Comparison of ENCODE assay signal across 20 cellular contexts in the genomic region with DNA sequence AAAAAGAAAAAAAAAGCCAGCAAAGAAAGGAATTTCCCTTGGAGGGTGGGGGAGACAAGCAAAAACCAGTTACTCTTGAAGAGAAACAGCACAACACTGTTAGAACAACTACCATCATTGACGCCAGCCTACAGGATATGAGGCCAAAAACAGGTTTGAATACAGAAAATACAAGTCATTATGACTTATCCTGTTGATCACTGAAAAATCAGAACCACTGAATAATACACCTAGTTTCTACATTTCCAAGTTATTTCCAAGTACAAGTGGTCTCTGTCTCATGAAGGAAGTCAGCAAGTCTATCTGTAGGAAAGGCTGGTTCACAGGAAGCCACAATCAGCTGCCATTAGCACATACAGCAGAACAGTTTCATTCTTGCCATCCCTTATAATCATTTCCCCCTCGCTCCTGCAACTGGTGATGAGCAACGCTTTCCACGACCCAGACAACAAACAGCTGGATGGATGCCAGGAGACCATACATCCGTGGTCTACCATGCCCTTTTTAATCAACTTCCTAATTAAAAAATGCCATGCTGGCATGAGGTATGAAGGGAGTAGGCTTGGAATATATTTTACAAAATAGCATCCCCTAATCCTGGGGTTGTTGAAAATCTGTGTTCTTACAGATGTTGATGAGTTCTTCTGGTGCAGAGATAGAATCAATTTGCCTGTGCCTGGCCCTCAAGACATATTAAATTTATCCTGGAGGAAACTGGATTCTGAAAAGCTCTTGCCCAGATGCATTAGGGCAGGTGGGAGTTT. TPM values are rescaled to one million over a fixed set of nuclear protein-coding genes. Genes with fewer than 3 reads are reported as not detected.
DNase-seq lines count a peak whose midpoint lies in the region; ATAC-seq and TF ChIP-seq lines count a peak whose summit lies in the region.
"Had no signal": no experiment of that assay in that cellular context is flagged by ENCODE, and none has a peak within 500 bp of the region (broad histone marks: within the 10 kb centered on the region; RNA-seq: fewer than 3 reads in every experiment).

No MANE protein-coding gene starts in this region.

- no peak overlapping the region for H3K27ac Mint-ChIP-seq in activated CD4-positive, alpha-beta T cell treated with anti-CD3 and anti-CD28 coated beads, Interleukin-2, amount 10 ng/mL, durations not matched to agents 7 days and 5 days
- H3K27ac Mint-ChIP-seq: CD8-positive, alpha-beta memory T cell had no signal

- H3K27me3 ChIP-seq in BE2C, result no peaks in the 10 kb centered on the region
- no peaks in the 10 kb centered on the region for H3K27me3 ChIP-seq in upper lobe of left lung

- no peak for TF ChIP-seq POLR2A in upper lobe of left lung (IDR thresholded peaks at IDR 0.05)

- H3K9me3 ChIP-seq in BE2C, result no peaks in the 10 kb centered on the region
- H3K9me3 ChIP-seq in upper lobe of left lung, result no peaks in the 10 kb centered on the region
- H3K9me3 ChIP-seq: HAP-1, MG63 had no signal

- TF ChIP-seq CTCF in BE2C (IDR thresholded peaks at IDR 0.05; ENCODE audit: low read depth, low read length) (no peak), upper lobe of left lung (IDR thresholded peaks at IDR 0.05) (no peak)

- ATAC-seq in upper lobe of left lung (ENCODE audit: low FRiP score in 2 of 2) (no peak), GM19328 (IDR thresholded peaks at IDR 0.05; ENCODE audit: unreplicated experiment) (no peak)
- ATAC-seq: HepG2 had no signal

- 54 to 60% methylated on average over 5 of the region's 5 CpGs for WGBS in upper lobe of left lung, 2 donors

- CTCF ChIA-PET in activated CD4-positive, alpha-beta T cell treated with anti-CD3 and anti-CD28 coated beads, Interleukin-2, amount 10 ng/mL, durations not matched to agents 7 days and 5 days (lab: Charles Lee), result no interaction called here

- DNase-seq in BE2C (peak; percentile 79), DMS79 (lab: John Stamatoyannopoulos, UW) (peak; percentile 23), NCI-H345 treated with DMSO at 0.1 percent for 48 hours (lab: John Stamatoyannopoulos, UW; ENCODE audit: unreplicated experiment) (peak; percentile 61), upper lobe of left lung (no peak)
- no peak for DNase-seq in activated CD4-positive, alpha-beta T cell treated with anti-CD3 and anti-CD28 coated beads, Interleukin-2, amount 10 ng/mL, durations not matched to agents 7 days and 5 days
- DNase-seq: CD8-positive, alpha-beta memory T cell; DMS 273 treated with DMSO at 0.1 percent for 48 hours; EL; MG63; NCI-H1105 treated with DMSO at 0.1 percent for 48 hours; NCI-H2029; NCI-H526; PC-9; T-helper 1 cell had no signal

- no peaks in the 10 kb centered on the region for H3K27me3 Mint-ChIP-seq in activated CD4-positive, alpha-beta T cell treated with anti-CD3 and anti-CD28 coated beads, Interleukin-2, amount 10 ng/mL, durations not matched to agents 7 days and 5 days

- H3K4me3 Mint-ChIP-seq in activated CD4-positive, alpha-beta T cell treated with anti-CD3 and anti-CD28 coated beads, Interleukin-2, amount 10 ng/mL, durations not matched to agents 7 days and 5 days, result no peak overlapping the region
- H3K4me3 Mint-ChIP-seq: CD8-positive, alpha-beta memory T cell had no signal

- no peaks in the 10 kb centered on the region for H3K4me1 Mint-ChIP-seq in activated CD4-positive, alpha-beta T cell treated with anti-CD3 and anti-CD28 coated beads, Interleukin-2, amount 10 ng/mL, durations not matched to agents 7 days and 5 days
- H3K4me1 Mint-ChIP-seq: CD8-positive, alpha-beta memory T cell had no signal

- no peaks in the 10 kb centered on the region for H3K9me3 Mint-ChIP-seq in activated CD4-positive, alpha-beta T cell treated with anti-CD3 and anti-CD28 coated beads, Interleukin-2, amount 10 ng/mL, durations not matched to agents 7 days and 5 days

- peaks cover 3% of the 10 kb centered on the region for H3K36me3 ChIP-seq in BE2C
- H3K36me3 ChIP-seq in upper lobe of left lung, result no peaks in the 10 kb centered on the region
- H3K36me3 ChIP-seq: HAP-1, MG63 had no signal

- POLR2A ChIA-PET in activated CD4-positive, alpha-beta T cell treated with anti-CD3 and anti-CD28 coated beads, Interleukin-2, amount 10 ng/mL, durations not matched to agents 7 days and 5 days (lab: Charles Lee), result no interaction called here

- no peaks in the 10 kb centered on the region for H3K36me3 Mint-ChIP-seq in activated CD4-positive, alpha-beta T cell treated with anti-CD3 and anti-CD28 coated beads, Interleukin-2, amount 10 ng/mL, durations not matched to agents 7 days and 5 days (ENCODE audit: low read depth)
- H3K36me3 Mint-ChIP-seq: CD8-positive, alpha-beta memory T cell had no signal

- peak overlapping the region; percentile 56 for H3K27ac ChIP-seq in cingulate gyrus (ENCODE audit: low read depth, low read length)
- H3K27ac ChIP-seq in upper lobe of left lung, result no peak overlapping the region
- H3K27ac ChIP-seq: PC-9 had no signal

- no peak for TF ChIP-seq EP300 in upper lobe of left lung (IDR thresholded peaks at IDR 0.05)

- H3K4me1 ChIP-seq in BE2C (peaks cover 7% of the 10 kb centered on the region; the same call in 1 of the 2 replicates), upper lobe of left lung (no peaks in the 10 kb centered on the region)
- H3K4me1 ChIP-seq: HAP-1 had no signal

- peak overlapping the region; percentile 90 for H3K4me3 ChIP-seq in BE2C (ENCODE audit: low read depth, low read length)
- H3K4me3 ChIP-seq in upper lobe of left lung, result no peak overlapping the region
- H3K4me3 ChIP-seq: HAP-1, MG63, PC-9 had no signal

RNA-seq across cellular contexts. Expression of gene MYT1L, which starts 10.4 kb away (rescaled TPM):
- polyA plus RNA-seq in BE2C (2012; ENCODE audit: insufficient read depth, insufficient read length, low read depth), result 34.6 TPM
- total RNA-seq in upper lobe of left lung, result under 1 TPM in 1 of 6 donors, not detected in 5; 0.59 TPM
- total RNA-seq in activated CD4-positive, alpha-beta T cell treated with anti-CD3 and anti-CD28 coated beads, Interleukin-2, amount 10 ng/mL, durations not matched to agents 7 days and 5 days, result not detected
- total RNA-seq: CD8-positive, alpha-beta memory T cell; HepG2; PC-9 had no signal
- polyA plus RNA-seq: AG04450; BJ; CD8-positive, alpha-beta memory T cell; HepG2 had no signal

Comparison
In these comparisons a context has a peak if more than half of its experiments do, and no peak if none do; other contexts are left out.
1. DNase-seq: peak in BE2C (single experiment), DMS79 (single experiment) and NCI-H345 treated with DMSO at 0.1 percent for 48 hours (single experiment); none in upper lobe of left lung (0 of 2) and activated CD4-positive, alpha-beta T cell treated with anti-CD3 and anti-CD28 coated beads, Interleukin-2, amount 10 ng/mL, durations not matched to agents 7 days and 5 days (single experiment).